In genomic region chr19:49816616-49817015, GRCh38 we compare ENCODE assay signal across 8 cellular contexts. TPM values are rescaled to one million over a fixed set of nuclear protein-coding genes. Genes with fewer than 3 reads are reported as not detected.
DNase-seq lines count a peak whose midpoint lies in the region; ATAC-seq, FAIRE-seq and TF ChIP-seq lines count a peak whose summit lies in the region.

No MANE protein-coding gene starts in this region.

- no peak overlapping the region for H3K9ac ChIP-seq in Loucy (ENCODE audit: low read depth, low read length, poor library complexity, severe bottlenecking)

- H3K79me2 ChIP-seq in Loucy (ENCODE audit: insufficient read depth, low read length) = peaks cover 28% of the 10 kb centered on the region

- H3K9me3 ChIP-seq in A673 (ENCODE audit: low read depth, low read length, poor library complexity, severe bottlenecking) (no peaks in the 10 kb centered on the region), Loucy (ENCODE audit: insufficient read depth, low read depth, low read length) (no peaks in the 10 kb centered on the region), neuron (ENCODE audit: low read length) (no peaks in the 10 kb centered on the region)
- no peaks in the 10 kb centered on the region for H3K9me3 ChIP-seq in effector memory CD4-positive, alpha-beta T cell (ENCODE audit: control insufficient read depth, low read length)

- H3K27me3 ChIP-seq in A673 (replicated peaks; ENCODE audit: insufficient read depth, low read depth, low read length, poor library complexity) (no peaks in the 10 kb centered on the region), Loucy (ENCODE audit: insufficient read depth, low read length, poor library complexity, severe bottlenecking) (no peaks in the 10 kb centered on the region), neuron (ENCODE audit: insufficient read depth, low read length) (no peaks in the 10 kb centered on the region)
- H3K27me3 ChIP-seq in effector memory CD4-positive, alpha-beta T cell (replicated peaks; ENCODE audit: control insufficient read depth, insufficient read depth, low read length, poor library complexity, severe bottlenecking) = no peaks in the 10 kb centered on the region

- H3K4me3 ChIP-seq in A673 (ENCODE audit: low read depth, low read length, poor library complexity, severe bottlenecking) (peak overlapping the region; percentile 88), Loucy (ENCODE audit: low read length, poor library complexity, severe bottlenecking) (no peak overlapping the region), neuron (ENCODE audit: low read length) (no peak overlapping the region)
- no peak overlapping the region for H3K4me3 ChIP-seq in effector memory CD4-positive, alpha-beta T cell (ENCODE audit: insufficient read depth, low read depth, low read length, poor library complexity, severe bottlenecking)

- CTCF ChIA-PET in A673 (lab: Charles Lee) = no interaction called here

- peaks cover 8 to 17% of the 10 kb centered on the region in 2 donors for H3K36me3 Mint-ChIP-seq in activated naive CD4-positive, alpha-beta T cell treated with anti-CD3 and anti-CD28 coated beads, Interleukin-2, amount 50 U/mL, for 72 hours

- H3K36me3 ChIP-seq in A673 (ENCODE audit: insufficient read depth, low read length, poor library complexity, severe bottlenecking) (peaks cover 6% of the 10 kb centered on the region), Loucy (ENCODE audit: insufficient read depth, low read length) (no peaks in the 10 kb centered on the region), neuron (ENCODE audit: insufficient read depth, low read length) (peaks cover 14% of the 10 kb centered on the region)
- H3K36me3 ChIP-seq in effector memory CD4-positive, alpha-beta T cell (ENCODE audit: control insufficient read depth, insufficient read depth, low read length) = no peaks in the 10 kb centered on the region

- H3K9me2 ChIP-seq in Loucy (replicated peaks; ENCODE audit: low read depth, low read length) = no peaks in the 10 kb centered on the region

- FAIRE-seq in HTR-8/SVneo (lab: Jason Lieb, UNC) = no peak

- peak overlapping the region in 1 of 2 donors; percentile 99 for H3K27ac Mint-ChIP-seq in activated naive CD4-positive, alpha-beta T cell treated with anti-CD3 and anti-CD28 coated beads, Interleukin-2, amount 50 U/mL, for 72 hours

- H4K20me1 ChIP-seq in Loucy (ENCODE audit: insufficient read depth, low read length, poor library complexity, severe bottlenecking) = peaks cover 9% of the 10 kb centered on the region

- ATAC-seq in activated naive CD4-positive, alpha-beta T cell treated with anti-CD3 and anti-CD28 coated beads, Interleukin-2, amount 50 U/mL, for 72 hours = no peak

- DNase-seq in A673 (ENCODE audit: low spot score) (no peak), NOMO-1 treated with dmso at 0.1 percent for 144 hours (lab: John Stamatoyannopoulos, UW; ENCODE audit: unreplicated experiment) (no peak), ecto neural progenitor cell (ENCODE audit: low spot score) (no peak), HTR-8/SVneo (ENCODE audit: insufficient read length, low spot score) (no peak)
- DNase-seq in effector memory CD4-positive, alpha-beta T cell = no peak
- DNase-seq in activated naive CD4-positive, alpha-beta T cell treated with anti-CD3 and anti-CD28 coated beads, Interleukin-2, amount 50 U/mL, for 72 hours (ENCODE audit: low spot score in 2 of 2) = no peak

- POLR2A ChIA-PET in A673 (lab: Charles Lee; ENCODE audit: low non-redundant PET) = no interaction called here

- intact Hi-C loops in A673 (cut with micrococcal nuclease; ENCODE audit: unreplicated experiment) = no loop called here

- H3K4me2 ChIP-seq in Loucy (ENCODE audit: low read depth, low read length, poor library complexity, severe bottlenecking) = peak overlapping the region; percentile 85

- BruUV-seq in A673 (replicated peaks; lab: Mats Ljungman, UMichigan) = no TSS peak

- TF ChIP-seq CTCF in A673 (conservative IDR thresholded peaks at IDR 0.05; ENCODE audit: low read depth, low read length) = no peak
- TF ChIP-seq CTCF in Loucy (conservative IDR thresholded peaks at IDR 0.05; ENCODE audit: low read length) = no peak

- H3K27ac ChIP-seq in A673 (ENCODE audit: low read depth, low read length, poor library complexity, severe bottlenecking) = peak overlapping the region; percentile 93
- peak overlapping the region; percentile 98 for H3K27ac ChIP-seq in effector memory CD4-positive, alpha-beta T cell (ENCODE audit: insufficient read depth, low read length, poor library complexity, severe bottlenecking)

- H3F3A ChIP-seq in Loucy (ENCODE audit: low read depth) = no peaks in the 10 kb centered on the region

- no peaks in the 10 kb centered on the region for H3K9me3 Mint-ChIP-seq in activated naive CD4-positive, alpha-beta T cell treated with anti-CD3 and anti-CD28 coated beads, Interleukin-2, amount 50 U/mL, for 72 hours

- H3K4me1 ChIP-seq in A673 (ENCODE audit: insufficient read depth, low read length, poor library complexity, severe bottlenecking) (peaks cover 12% of the 10 kb centered on the region), Loucy (ENCODE audit: insufficient read depth, low read length, poor library complexity, severe bottlenecking) (peaks cover 27% of the 10 kb centered on the region), neuron (ENCODE audit: insufficient read depth, low read length) (peaks cover 30% of the 10 kb centered on the region)
- H3K4me1 ChIP-seq in effector memory CD4-positive, alpha-beta T cell (ENCODE audit: control insufficient read depth, insufficient read depth, low read length, poor library complexity, severe bottlenecking) = peaks cover 21% of the 10 kb centered on the region

- H2AFZ ChIP-seq in Loucy (ENCODE audit: low read length) = no peak overlapping the region
- H2AFZ ChIP-seq in neuron (ENCODE audit: low read depth, low read length) = peak overlapping the region; percentile 84

RNA-seq across cellular contexts. Expression of gene MED25, which starts 1.5 kb away (rescaled TPM):
- 93.0 and 111 TPM in 2 replicates for total RNA-seq in A673 (2021)
- total RNA-seq in activated naive CD4-positive, alpha-beta T cell treated with anti-CD3 and anti-CD28 coated beads, Interleukin-2, amount 50 U/mL, for 72 hours = 10 to 100 TPM; 58.4 to 68.2 TPM

RNA-seq across cellular contexts. Expression of gene FUZ, which starts 3.5 kb away (rescaled TPM):
- total RNA-seq in A673 (2021) = 53.0 and 64.3 TPM in 2 replicates
- total RNA-seq in activated naive CD4-positive, alpha-beta T cell treated with anti-CD3 and anti-CD28 coated beads, Interleukin-2, amount 50 U/mL, for 72 hours = 10 to 100 TPM; 14.8 to 24.8 TPM

RNA-seq across cellular contexts. Expression of gene PTOV1, which starts 34.3 kb away (rescaled TPM):
- total RNA-seq in A673 (2021) = 331 and 356 TPM in 2 replicates
- 100 to 1,000 TPM; 110 TPM for total RNA-seq in activated naive CD4-positive, alpha-beta T cell treated with anti-CD3 and anti-CD28 coated beads, Interleukin-2, amount 50 U/mL, for 72 hours

RNA-seq across cellular contexts. Expression of gene AP2A1, which starts 49.8 kb away (rescaled TPM):
- total RNA-seq in A673 (2021) = 80.1 and 98.5 TPM in 2 replicates
- total RNA-seq in activated naive CD4-positive, alpha-beta T cell treated with anti-CD3 and anti-CD28 coated beads, Interleukin-2, amount 50 U/mL, for 72 hours = 100 to 1,000 TPM in 1 of 2 donors, 10 to 100 TPM in 1; 79.0 to 137 TPM

RNA-seq across cellular contexts. Expression of gene PNKP, which starts 50.8 kb away (rescaled TPM):
- 122 and 130 TPM in 2 replicates for total RNA-seq in A673 (2021)
- total RNA-seq in activated naive CD4-positive, alpha-beta T cell treated with anti-CD3 and anti-CD28 coated beads, Interleukin-2, amount 50 U/mL, for 72 hours = 100 to 1,000 TPM in 1 of 2 donors, 10 to 100 TPM in 1; 90.6 to 119 TPM
